21 cellular contexts compared by ENCODE assay signal in genomic region chr5:122611401-122611800, GRCh38.
"Had no signal": no experiment of that assay in that cellular context is flagged by ENCODE, and none has a peak within 500 bp of the region (broad histone marks: within the 10 kb centered on the region; RNA-seq: fewer than 3 reads in every experiment).

No MANE protein-coding gene starts in this region.

- H3K4me3 Mint-ChIP-seq: activated naive CD4-positive, alpha-beta T cell treated with anti-CD3 and anti-CD28 coated beads, Interleukin-2, amount 50 U/mL, for 24 hours; memory B cell; naive thymus-derived CD8-positive, alpha-beta T cell had no signal

- H3K4me3 ChIP-seq: cardiac muscle cell, dorsolateral prefrontal cortex, tibial nerve, vagina had no signal

- H3K9me3 Mint-ChIP-seq: activated naive CD4-positive, alpha-beta T cell treated with anti-CD3 and anti-CD28 coated beads, Interleukin-2, amount 50 U/mL, for 24 hours; memory B cell had no signal

- H3K27me3 ChIP-seq: cardiac muscle cell, neutrophil, tibial nerve, vagina had no signal

- H3K79me2 ChIP-seq: parathyroid adenoma had no signal

- H3K36me3 Mint-ChIP-seq: activated naive CD4-positive, alpha-beta T cell treated with anti-CD3 and anti-CD28 coated beads, Interleukin-2, amount 50 U/mL, for 24 hours; memory B cell; naive thymus-derived CD8-positive, alpha-beta T cell had no signal

- H3K27ac Mint-ChIP-seq: activated naive CD4-positive, alpha-beta T cell treated with anti-CD3 and anti-CD28 coated beads, Interleukin-2, amount 50 U/mL, for 24 hours; memory B cell; naive thymus-derived CD8-positive, alpha-beta T cell had no signal

- H2AFZ ChIP-seq: parathyroid adenoma had no signal

- H3K27ac ChIP-seq: cardiac muscle cell, dorsolateral prefrontal cortex, neutrophil, parathyroid adenoma, tibial nerve, vagina, WERI-Rb-1 had no signal

- H3K27me3 Mint-ChIP-seq: naive thymus-derived CD8-positive, alpha-beta T cell had no signal

- H3K4me1 Mint-ChIP-seq: activated naive CD4-positive, alpha-beta T cell treated with anti-CD3 and anti-CD28 coated beads, Interleukin-2, amount 50 U/mL, for 24 hours; naive thymus-derived CD8-positive, alpha-beta T cell had no signal

- H3K36me3 ChIP-seq: cardiac muscle cell, neutrophil, tibial nerve, vagina, WERI-Rb-1 had no signal

- ATAC-seq: naive thymus-derived CD8-positive, alpha-beta T cell; stimulated activated naive CD8-positive, alpha-beta T cell treated with anti-CD3 and anti-CD28 coated beads, Interleukin-15, Interleukin-2, amounts not matched to agents 100 U/mL and 50 U/mL, for 24 hours had no signal

- DNase-seq: activated CD4-positive, alpha-beta T cell treated with anti-CD3 and anti-CD28 coated beads for 1 hour; activated CD4-positive, alpha-beta T cell treated with anti-CD3 and anti-CD28 coated beads, Interleukin-2, amount 50 U/mL, for 4 hours; activated gamma-delta T cell; dorsolateral prefrontal cortex; foreskin fibroblast; hippocampal formation; kidney; naive thymus-derived CD8-positive, alpha-beta T cell; stimulated activated CD4-positive, alpha-beta T cell treated with anti-CD3 and anti-CD28 coated beads, Interleukin-1b, Interleukin-23, amount 100 ng/mL, for 48 hours; stimulated activated naive CD8-positive, alpha-beta T cell treated with anti-CD3 and anti-CD28 coated beads, Interleukin-15, Interleukin-2, amounts not matched to agents 100 U/mL and 50 U/mL, for 24 hours; substantia nigra; SW 1271; T-helper 2 cell; WERI-Rb-1 had no signal

- H3K4me1 ChIP-seq: parathyroid adenoma, vagina had no signal

- H3K9me3 ChIP-seq: neutrophil, tibial nerve, vagina had no signal
